Comparison of ENCODE assay signal across 30 cellular contexts in genomic region chr9:20024159-20024571, GRCh38.
DNase-seq lines count a peak whose midpoint lies in the region; ATAC-seq and TF ChIP-seq lines count a peak whose summit lies in the region.
"Had no signal": no experiment of that assay in that cellular context is flagged by ENCODE, and none has a peak within 500 bp of the region (broad histone marks: within the 10 kb centered on the region; RNA-seq: fewer than 3 reads in every experiment).

No MANE protein-coding gene starts in this region.

- peak; percentile 75 for DNase-seq in H4 (ENCODE audit: low spot score)
- peak; percentile 35 for DNase-seq in WERI-Rb-1
- peak; percentile 61 to 64 for DNase-seq in fibroblast of lung (ENCODE audit: low read depth in 2 of 2)
- no peak for DNase-seq in nephron progenitor cell
- no peak for DNase-seq in globus pallidus (ENCODE audit: low spot score)
- no peak for DNase-seq in kidney glomerular epithelial cell (lab: John Stamatoyannopoulos, UW)
- DNase-seq: activated B cell treated with CpG ODN at 0.5 μM for 24 hours; activated CD4-positive, alpha-beta T cell treated with anti-CD3 and anti-CD28 coated beads, Interleukin-2, amount 50 U/mL, for 48 hours; activated CD8-positive, alpha-beta memory T cell treated with anti-CD3 and anti-CD28 coated beads, Interleukin-2, amount 50 U/mL, for 4 hours; anterior cingulate cortex; BE2C; cerebellar nuclear complex; DMS79; effector CD4-positive, alpha-beta T cell; H7; lower lobe of right lung; NCI-H1105 treated with DMSO at 0.1 percent for 48 hours; NCI-H2081 treated with DMSO at 0.1 percent for 48 hours; SHP77; stimulated activated CD4-positive, alpha-beta T cell treated with anti-CD3 and anti-CD28 coated beads, Interleukin-4, amount 100 ng/mL, for 4 hours; stimulated activated naive CD4-positive, alpha-beta T cell had no signal

- H3K4me2 ChIP-seq in fibroblast of lung (ENCODE audit: extremely low read depth, insufficient read depth, low read length): peak overlapping the region; percentile 25
- H3K4me2 ChIP-seq: A549 had no signal

- H3K9me3 Mint-ChIP-seq in nephron progenitor cell: peaks cover 7% of the 10 kb centered on the region
- H3K9me3 Mint-ChIP-seq: activated B cell treated with CpG ODN at 0.5 μM for 24 hours; activated T-helper 2 cell treated with anti-CD3 and anti-CD28 coated beads, Interferon-gamma antibody, Interleukin-2, Interleukin-4, amounts not matched to agents 10 μg/mL and 5 μg/mL and 100 μg/mL, durations not matched to agents 14 hours and 24 hours and 36 hours had no signal

- H3K4me1 ChIP-seq in fibroblast of lung (ENCODE audit: control insufficient read depth, extremely low read depth, insufficient read depth, low read length): peaks cover 5% of the 10 kb centered on the region
- H3K4me1 ChIP-seq: A549, BE2C, gastroesophageal sphincter, lower lobe of right lung, right atrium auricular region, vagina had no signal

- H3K79me2 ChIP-seq in fibroblast of lung (ENCODE audit: control insufficient read depth, insufficient read depth, low read length): no peaks in the 10 kb centered on the region

- H3K9ac ChIP-seq in fibroblast of lung (ENCODE audit: insufficient read depth, low read length): no peak overlapping the region

- H3K27me3 ChIP-seq in WERI-Rb-1 (ENCODE audit: insufficient read depth, low read depth, severe bottlenecking): no peaks in the 10 kb centered on the region
- H3K27me3 ChIP-seq in fibroblast of lung (ENCODE audit: control insufficient read depth, insufficient read depth, low read length): no peaks in the 10 kb centered on the region
- H3K27me3 ChIP-seq: BE2C, gastroesophageal sphincter, right atrium auricular region, vagina had no signal

- no peaks in the 10 kb centered on the region for H4K20me1 ChIP-seq in fibroblast of lung (ENCODE audit: control insufficient read depth, extremely low read depth, insufficient read depth, low read length)

- TF ChIP-seq CTCF in WERI-Rb-1 (IDR thresholded peaks at IDR 0.05; ENCODE audit: low read depth, low read length): no peak
- no peak for TF ChIP-seq CTCF in fibroblast of lung (conservative IDR thresholded peaks at IDR 0.05 in 1 of 2, IDR thresholded peaks at IDR 0.05 in 1 of 2; ENCODE audit: low read depth in 1 of 2, low read length in 2 of 2)
- no peak for TF ChIP-seq CTCF in nephron progenitor cell (IDR thresholded peaks at IDR 0.05)

- H3K27me3 Mint-ChIP-seq in nephron progenitor cell (ENCODE audit: low read depth, poor library complexity): no peaks in the 10 kb centered on the region

- H3K27ac ChIP-seq in WERI-Rb-1: peak overlapping the region; percentile 70
- no peak overlapping the region for H3K27ac ChIP-seq in fibroblast of lung (ENCODE audit: insufficient read depth, low read length)
- H3K27ac ChIP-seq: A549, gastroesophageal sphincter, lower lobe of right lung, right atrium auricular region, thoracic aorta, vagina had no signal

- H3K9me3 ChIP-seq in WERI-Rb-1 (ENCODE audit: severe bottlenecking): no peaks in the 10 kb centered on the region
- H3K9me3 ChIP-seq in fibroblast of lung (ENCODE audit: control insufficient read depth, insufficient read depth, low read depth, low read length): no peaks in the 10 kb centered on the region
- H3K9me3 ChIP-seq: A549, BE2C, gastroesophageal sphincter, lower lobe of right lung, right atrium auricular region, thoracic aorta, vagina had no signal

- H3K4me3 ChIP-seq in WERI-Rb-1 (ENCODE audit: low read depth, low read length) (no peak overlapping the region), fibroblast of lung (replicated peaks in 1 of 4; ENCODE audit: control extremely low read depth in 1 of 4, insufficient read depth in 1 of 4, low read depth in 3 of 4, low read length in 4 of 4) (no peak overlapping the region)
- H3K4me3 ChIP-seq: A549, gastroesophageal sphincter, lower lobe of right lung, right atrium auricular region, thoracic aorta, vagina had no signal

- H3K4me3 Mint-ChIP-seq in nephron progenitor cell: peak overlapping the region; percentile 21
- H3K4me3 Mint-ChIP-seq: activated B cell treated with CpG ODN at 0.5 μM for 24 hours had no signal

- H3K36me3 Mint-ChIP-seq in nephron progenitor cell (ENCODE audit: low read depth): no peaks in the 10 kb centered on the region
- H3K36me3 Mint-ChIP-seq: activated naive CD4-positive, alpha-beta T cell treated with anti-CD3 and anti-CD28 coated beads, Interleukin-2, amount 50 U/mL, for 72 hours had no signal

- H2AFZ ChIP-seq in fibroblast of lung (ENCODE audit: low read length): peak overlapping the region; percentile 1

- ATAC-seq in HG02763 (IDR thresholded peaks at IDR 0.05; ENCODE audit: unreplicated experiment) (no peak), HG03442 (IDR thresholded peaks at IDR 0.05; ENCODE audit: unreplicated experiment) (no peak)
- ATAC-seq: A549; activated naive CD4-positive, alpha-beta T cell treated with anti-CD3 and anti-CD28 coated beads, Interleukin-2, amount 50 U/mL, for 72 hours; gastroesophageal sphincter; lower lobe of right lung had no signal

- H3K36me3 ChIP-seq in WERI-Rb-1 (no peaks in the 10 kb centered on the region), fibroblast of lung (ENCODE audit: control insufficient read depth, insufficient read depth, low read length) (no peaks in the 10 kb centered on the region)
- H3K36me3 ChIP-seq: BE2C, gastroesophageal sphincter, lower lobe of right lung, right atrium auricular region, thoracic aorta, vagina had no signal

- peaks cover 64% of the 10 kb centered on the region for H3K4me1 Mint-ChIP-seq in nephron progenitor cell
- H3K4me1 Mint-ChIP-seq: activated B cell treated with CpG ODN at 0.5 μM for 24 hours had no signal

- peak overlapping the region; percentile 90 for H3K27ac Mint-ChIP-seq in nephron progenitor cell
- H3K27ac Mint-ChIP-seq: activated B cell treated with CpG ODN at 0.5 μM for 24 hours; activated naive CD4-positive, alpha-beta T cell treated with anti-CD3 and anti-CD28 coated beads, Interleukin-2, amount 50 U/mL, for 72 hours; activated T-helper 2 cell treated with anti-CD3 and anti-CD28 coated beads, Interferon-gamma antibody, Interleukin-2, Interleukin-4, amounts not matched to agents 10 μg/mL and 5 μg/mL and 100 μg/mL, durations not matched to agents 14 hours and 24 hours and 36 hours had no signal

Comparison
In these comparisons a context has a peak if more than half of its experiments do, and no peak if none do; other contexts are left out.
1. DNase-seq: peak in H4 (single experiment), WERI-Rb-1 (single experiment) and fibroblast of lung (2 of 2); none in nephron progenitor cell (single experiment), globus pallidus (single experiment) and kidney glomerular epithelial cell (single experiment).